In genomic region chr19:39695759-39696158, GRCh38 we compare ENCODE assay signal across 1 cellular context.
A peak's percentile ranks its signal among the peaks of the same experiment; 100 is the strongest.
TF ChIP-seq lines count a peak whose summit lies in the region.

No MANE protein-coding gene starts in this region.

TF ChIP-seq in HepG2, 621 proteins besides CTCF, POLR2A, EP300 and RAD21 (continued from another document and continues in another):
- TF ChIP-seq AKNA (CRISPR knock-in tag; IDR thresholded peaks at IDR 0.05; ENCODE audit: borderline replicate concordance) = no peak
- no peak for TF ChIP-seq ZSCAN29 (CRISPR knock-in tag; conservative IDR thresholded peaks at IDR 0.05)
- peak; percentile 25; the same call in 1 of the 2 replicates for TF ChIP-seq SAP130 (CRISPR knock-in tag; IDR thresholded peaks at IDR 0.05; ENCODE audit: low read depth)
- TF ChIP-seq FOXA1 (IDR thresholded peaks at IDR 0.05) = no peak
- peak; percentile 40; the same call in 1 of the 2 replicates for TF ChIP-seq FOXA1 (CRISPR knock-in tag; IDR thresholded peaks at IDR 0.05)
- no peak for TF ChIP-seq SRSF9 (IDR thresholded peaks at IDR 0.05; ENCODE audit: borderline replicate concordance, insufficient read depth, low read depth, low read length, poor library complexity, severe bottlenecking)
- TF ChIP-seq ARNT2 (CRISPR knock-in tag; IDR thresholded peaks at IDR 0.05; ENCODE audit: low read depth) = no peak
- no peak for TF ChIP-seq TMF1 (CRISPR knock-in tag; IDR thresholded peaks at IDR 0.05; ENCODE audit: low read depth)
- TF ChIP-seq BRCA1 (CRISPR knock-in tag; IDR thresholded peaks at IDR 0.05) = no peak
- no peak for TF ChIP-seq ZFP36 (IDR thresholded peaks at IDR 0.05; ENCODE audit: borderline replicate concordance, low read depth, low read length, partially characterized antibody)
- no peak for TF ChIP-seq PAWR (CRISPR knock-in tag; IDR thresholded peaks at IDR 0.05; ENCODE audit: borderline replicate concordance)
- no peak for TF ChIP-seq ZNF335 (CRISPR knock-in tag; IDR thresholded peaks at IDR 0.05)
- TF ChIP-seq MTF2 (CRISPR knock-in tag; IDR thresholded peaks at IDR 0.05; ENCODE audit: borderline replicate concordance) = no peak
- TF ChIP-seq ZNF597 (CRISPR knock-in tag; IDR thresholded peaks at IDR 0.05) = no peak
- TF ChIP-seq TFE3 (CRISPR knock-in tag; IDR thresholded peaks at IDR 0.05) = no peak
- TF ChIP-seq ZNF235 (CRISPR knock-in tag; IDR thresholded peaks at IDR 0.05; ENCODE audit: borderline replicate concordance) = no peak
- TF ChIP-seq ZNF619 (CRISPR knock-in tag; IDR thresholded peaks at IDR 0.05) = no peak
- TF ChIP-seq ZNF432 (CRISPR knock-in tag; IDR thresholded peaks at IDR 0.05; ENCODE audit: borderline replicate concordance) = no peak
- TF ChIP-seq ZBTB42 (CRISPR knock-in tag; IDR thresholded peaks at IDR 0.05) = no peak
- 0 out of 2 replicates have a peak, but pooled peaks have one; percentile 23 for TF ChIP-seq ATF2 (CRISPR knock-in tag; IDR thresholded peaks at IDR 0.05)
- TF ChIP-seq BCL6 (CRISPR knock-in tag; IDR thresholded peaks at IDR 0.05) = peak; percentile 94
- TF ChIP-seq ZNF331 (CRISPR knock-in tag; IDR thresholded peaks at IDR 0.05) = no peak
- no peak for TF ChIP-seq NBN (conservative IDR thresholded peaks at IDR 0.05)
- TF ChIP-seq GABPB1 (CRISPR knock-in tag; IDR thresholded peaks at IDR 0.05) = no peak
- 0 out of 2 replicates have a peak, but pooled peaks have one; percentile 23 for TF ChIP-seq ZNF12 (CRISPR knock-in tag; IDR thresholded peaks at IDR 0.05)
- no peak for TF ChIP-seq ATF4 (CRISPR knock-in tag; IDR thresholded peaks at IDR 0.05)
- TF ChIP-seq SMAD9 (CRISPR knock-in tag; IDR thresholded peaks at IDR 0.05) = no peak
- TF ChIP-seq ISL2 (CRISPR knock-in tag; IDR thresholded peaks at IDR 0.05) = no peak
- no peak for TF ChIP-seq BCLAF1 (IDR thresholded peaks at IDR 0.05)
- TF ChIP-seq E2F2 (CRISPR knock-in tag; IDR thresholded peaks at IDR 0.05; ENCODE audit: borderline replicate concordance) = no peak
- TF ChIP-seq GLMP (CRISPR knock-in tag; IDR thresholded peaks at IDR 0.05; ENCODE audit: borderline replicate concordance) = no peak
- no peak for TF ChIP-seq PCBP1 (IDR thresholded peaks at IDR 0.05; ENCODE audit: borderline replicate concordance, low read depth, low read length)
- TF ChIP-seq ZBTB39 (CRISPR knock-in tag; IDR thresholded peaks at IDR 0.05) = no peak
- TF ChIP-seq BCL3 (CRISPR knock-in tag; IDR thresholded peaks at IDR 0.05) = no peak
- TF ChIP-seq ZNF337 (CRISPR knock-in tag; IDR thresholded peaks at IDR 0.05; ENCODE audit: borderline replicate concordance, low read depth) = no peak
- TF ChIP-seq HMG20B (CRISPR knock-in tag; conservative IDR thresholded peaks at IDR 0.05) = no peak
- no peak for TF ChIP-seq ZNF570 (CRISPR knock-in tag; IDR thresholded peaks at IDR 0.05; ENCODE audit: borderline replicate concordance)
- peak; percentile 40; the same call in 1 of the 2 replicates for TF ChIP-seq NCOA2 (CRISPR knock-in tag; IDR thresholded peaks at IDR 0.05)
- no peak for TF ChIP-seq CBX2 (IDR thresholded peaks at IDR 0.05; ENCODE audit: low read depth, low read length)
- no peak for TF ChIP-seq CBX2 (CRISPR knock-in tag; IDR thresholded peaks at IDR 0.05; ENCODE audit: low read depth)
- TF ChIP-seq ERF (CRISPR knock-in tag; IDR thresholded peaks at IDR 0.05) = no peak
- no peak for TF ChIP-seq SYNCRIP (IDR thresholded peaks at IDR 0.05; ENCODE audit: insufficient read depth, low read depth, low read length)
